Comparison of ENCODE assay signal across 25 cellular contexts in the genomic region with DNA sequence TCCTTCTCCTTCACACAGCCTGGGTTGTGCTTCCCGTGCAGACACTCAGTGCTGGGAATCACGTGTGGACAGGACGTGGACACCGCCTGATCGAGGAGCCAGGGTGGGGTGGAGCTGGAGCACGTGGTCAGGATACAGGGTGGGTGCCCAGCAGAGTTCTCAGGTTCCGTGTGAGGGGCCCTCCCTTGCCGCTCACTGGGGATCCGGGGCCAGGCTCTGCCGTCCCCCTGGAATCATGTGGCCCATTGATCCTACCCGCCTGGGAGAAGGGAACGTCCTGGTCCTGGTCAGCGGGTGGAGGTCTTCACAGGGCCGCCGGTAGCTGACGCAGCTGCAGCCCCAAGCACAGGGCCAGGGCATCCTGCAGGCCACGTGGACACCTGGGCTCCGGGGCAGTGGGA.
"Had no signal": no experiment of that assay in that cellular context is flagged by ENCODE, and none has a peak within 500 bp of the region (broad histone marks: within the 10 kb centered on the region; RNA-seq: fewer than 3 reads in every experiment).

No MANE protein-coding gene starts in this region.

- H3K27me3 Mint-ChIP-seq: natural killer cell treated with Interleukin-12 subunit alpha and Interleukin-12 subunit beta and Interleukin-15 and Interleukin-18, amount 100 ng/mL, for 72 hours; stimulated activated naive B cell treated with anti-CD40 and anti-IgM and Interleukin-4, amounts not matched to agents 10 μg/mL and 1 μg/mL and 100 μg/mL, for 72 hours; stimulated activated naive CD8-positive, alpha-beta T cell treated with anti-CD3 and anti-CD28 coated beads, Interleukin-15, amount 100 ng/mL, for 72 hours had no signal

- H3K4me3 ChIP-seq: coronary artery, hepatocyte, lung, neural progenitor cell, psoas muscle, testis, tibial nerve, upper lobe of right lung, vagina had no signal

- H2AFZ ChIP-seq: hepatocyte, neural progenitor cell, parathyroid adenoma had no signal

- H3K4me3 Mint-ChIP-seq: endodermal cell; natural killer cell treated with Interleukin-12 subunit alpha and Interleukin-12 subunit beta and Interleukin-15 and Interleukin-18, amount 100 ng/mL, for 72 hours; neural progenitor cell; stimulated activated naive B cell treated with anti-CD40 and anti-IgM and Interleukin-4, amounts not matched to agents 10 μg/mL and 1 μg/mL and 100 μg/mL, for 72 hours; stimulated activated naive CD8-positive, alpha-beta T cell treated with anti-CD3 and anti-CD28 coated beads, Interleukin-15, amount 100 ng/mL, for 72 hours had no signal

- H3K4me1 Mint-ChIP-seq: endodermal cell; stimulated activated naive CD8-positive, alpha-beta T cell treated with anti-CD3 and anti-CD28 coated beads, Interleukin-15, amount 100 ng/mL, for 72 hours had no signal

- H3K36me3 ChIP-seq: neural progenitor cell, upper lobe of right lung, vagina had no signal

- H3K27ac ChIP-seq: coronary artery, foreskin keratinocyte, hepatocyte, neural progenitor cell, parathyroid adenoma, psoas muscle, testis, tibial nerve, upper lobe of right lung, vagina had no signal

- H3K9me3 ChIP-seq: psoas muscle, testis, tibial nerve, upper lobe of right lung, vagina had no signal

- H3K4me1 ChIP-seq: foreskin keratinocyte, neural progenitor cell, parathyroid adenoma, testis, tibial nerve, upper lobe of right lung, vagina had no signal

- DNase-seq: effector CD4-positive, alpha-beta T cell; erythroblast; foreskin keratinocyte; head of caudate nucleus; kidney glomerular epithelial cell; mesenchymal stem cell; midbrain; retina; stimulated activated CD4-positive, alpha-beta T cell treated with anti-CD3 and anti-CD28 coated beads, Interleukin-2, amount 100 ng/mL, for 24 hours; stimulated activated CD4-positive, alpha-beta T cell treated with anti-CD3 and anti-CD28 coated beads, Interleukin-4, amount 100 ng/mL, for 4 hours; stimulated activated naive B cell treated with anti-CD40 and anti-IgM and Interleukin-4, amounts not matched to agents 10 μg/mL and 1 μg/mL and 100 μg/mL, for 72 hours; stimulated activated naive CD8-positive, alpha-beta T cell treated with anti-CD3 and anti-CD28 coated beads, Interleukin-15, amount 100 ng/mL, for 72 hours; testis had no signal

- H3K27ac Mint-ChIP-seq: natural killer cell treated with Interleukin-12 subunit alpha and Interleukin-12 subunit beta and Interleukin-15 and Interleukin-18, amount 100 ng/mL, for 72 hours; neural progenitor cell; stimulated activated naive B cell treated with anti-CD40 and anti-IgM and Interleukin-4, amounts not matched to agents 10 μg/mL and 1 μg/mL and 100 μg/mL, for 72 hours; stimulated activated naive CD8-positive, alpha-beta T cell treated with anti-CD3 and anti-CD28 coated beads, Interleukin-15, amount 100 ng/mL, for 72 hours had no signal

- H3K27me3 ChIP-seq: foreskin keratinocyte, hepatocyte, neural progenitor cell, testis, tibial nerve, upper lobe of right lung, vagina had no signal

- H3K9me3 Mint-ChIP-seq: endodermal cell; natural killer cell treated with Interleukin-12 subunit alpha and Interleukin-12 subunit beta and Interleukin-15 and Interleukin-18, amount 100 ng/mL, for 72 hours; neural progenitor cell; stimulated activated naive B cell treated with anti-CD40 and anti-IgM and Interleukin-4, amounts not matched to agents 10 μg/mL and 1 μg/mL and 100 μg/mL, for 72 hours; stimulated activated naive CD8-positive, alpha-beta T cell treated with anti-CD3 and anti-CD28 coated beads, Interleukin-15, amount 100 ng/mL, for 72 hours had no signal

- ATAC-seq: foreskin keratinocyte; natural killer cell treated with Interleukin-12 subunit alpha and Interleukin-12 subunit beta and Interleukin-15 and Interleukin-18, amount 100 ng/mL, for 72 hours; psoas muscle; sciatic nerve; stimulated activated naive B cell treated with anti-CD40 and anti-IgM and Interleukin-4, amounts not matched to agents 10 μg/mL and 1 μg/mL and 100 μg/mL, for 72 hours; stimulated activated naive CD8-positive, alpha-beta T cell treated with anti-CD3 and anti-CD28 coated beads, Interleukin-15, amount 100 ng/mL, for 72 hours; upper lobe of right lung had no signal

- H3K4me2 ChIP-seq: hepatocyte, neural progenitor cell had no signal

- H3K9ac ChIP-seq: neural progenitor cell, parathyroid adenoma had no signal

- H3K36me3 Mint-ChIP-seq: natural killer cell treated with Interleukin-12 subunit alpha and Interleukin-12 subunit beta and Interleukin-15 and Interleukin-18, amount 100 ng/mL, for 72 hours; neural progenitor cell had no signal
